ENCODE assay signal across 8 cellular contexts in genomic region chr17:7862692-7863437, GRCh38. TPM values are rescaled to one million over a fixed set of nuclear protein-coding genes. Genes with fewer than 3 reads are reported as not detected.
A peak's percentile ranks its signal among the peaks of the same experiment; 100 is the strongest.
DNase-seq lines count a peak whose midpoint lies in the region; ATAC-seq, FAIRE-seq and TF ChIP-seq lines count a peak whose summit lies in the region.

No MANE protein-coding gene starts in this region.

- H3K4me3 ChIP-seq in HFF-Myc (replicated peaks; ENCODE audit: low read depth, low read length) (no peak overlapping the region), SJCRH30 (no peak overlapping the region), H1 (ENCODE audit: extremely low read depth in 1 of 4, insufficient read depth in 2 of 4, low read depth in 3 of 4, low read length in 4 of 4) (no peak overlapping the region)

- H3K27ac Mint-ChIP-seq in natural killer cell = no peak overlapping the region
- no peak overlapping the region for H3K27ac Mint-ChIP-seq in activated T-helper 17 cell treated with anti-CD3 and anti-CD28 coated beads, Interleukin-2, amount 50 U/mL, for 72 hours

- H3K56ac ChIP-seq in H1 (replicated peaks; ENCODE audit: insufficient read length, low read depth, low read length) = no peak overlapping the region

- H3K14ac ChIP-seq in H1 (ENCODE audit: insufficient read length) = no peak overlapping the region

- no peak overlapping the region for H3K4me3 Mint-ChIP-seq in natural killer cell
- H3K4me3 Mint-ChIP-seq in activated T-helper 17 cell treated with anti-CD3 and anti-CD28 coated beads, Interleukin-2, amount 50 U/mL, for 72 hours = no peak overlapping the region

- H3K4ac ChIP-seq in H1 (replicated peaks; ENCODE audit: insufficient read length, low read depth, low read length) = no peak overlapping the region

- H3K23me2 ChIP-seq in H1 (ENCODE audit: low read depth, low read length) = peaks cover 8% of the 10 kb centered on the region

- H2BK12ac ChIP-seq in H1 (ENCODE audit: low read depth, low read length) = no peak overlapping the region

- H2AK5ac ChIP-seq in H1 (ENCODE audit: low read depth, low read length) = no peak overlapping the region

- no peak overlapping the region for H2BK120ac ChIP-seq in H1 (replicated peaks; ENCODE audit: low read depth, low read length)

- H3K9me3 Mint-ChIP-seq in natural killer cell = no peaks in the 10 kb centered on the region
- H3K9me3 Mint-ChIP-seq in activated T-helper 17 cell treated with anti-CD3 and anti-CD28 coated beads, Interleukin-2, amount 50 U/mL, for 72 hours = no peaks in the 10 kb centered on the region

- H2BK15ac ChIP-seq in H1 (ENCODE audit: low read length) = no peak overlapping the region

- H3K36me3 Mint-ChIP-seq in natural killer cell = no peaks in the 10 kb centered on the region
- peaks cover 8% of the 10 kb centered on the region for H3K36me3 Mint-ChIP-seq in activated T-helper 17 cell treated with anti-CD3 and anti-CD28 coated beads, Interleukin-2, amount 50 U/mL, for 72 hours (ENCODE audit: low read depth)

- intact Hi-C loops in natural killer cell (cut with micrococcal nuclease) = loop anchor here (1.0 to 5.0 kb wide), 3 partner anchors 49 to 194 kb away; no protein-coding TSS in a partner anchor

- no peak for TF ChIP-seq EP300 in H1 (IDR thresholded peaks at IDR 0.05; ENCODE audit: borderline replicate concordance in 1 of 2, low read depth in 2 of 2, low read length in 2 of 2)

- no peak overlapping the region for H3K23ac ChIP-seq in H1 (ENCODE audit: insufficient read length)

- no peak overlapping the region for H2BK5ac ChIP-seq in H1 (ENCODE audit: low read depth, low read length)

- H3K4me1 Mint-ChIP-seq in natural killer cell = peaks cover 20 to 23% of the 10 kb centered on the region in 2 donors
- H3K4me1 Mint-ChIP-seq in activated T-helper 17 cell treated with anti-CD3 and anti-CD28 coated beads, Interleukin-2, amount 50 U/mL, for 72 hours = peaks cover 22% of the 10 kb centered on the region

- no peaks in the 10 kb centered on the region for H3K79me1 ChIP-seq in H1 (ENCODE audit: low read depth, low read length)

- no peak for FAIRE-seq in H1 (lab: Jason Lieb, UNC)

- H4K91ac ChIP-seq in H1 (replicated peaks; ENCODE audit: insufficient read length, low read length) = no peak overlapping the region

- ATAC-seq in natural killer cell = no peak
- ATAC-seq in activated T-helper 17 cell treated with anti-CD3 and anti-CD28 coated beads, Interleukin-2, amount 50 U/mL, for 72 hours (replicated peaks) = no peak
- ATAC-seq in GM21381 (IDR thresholded peaks at IDR 0.05; ENCODE audit: unreplicated experiment) = no peak
- ATAC-seq in GM21528 (IDR thresholded peaks at IDR 0.05; ENCODE audit: low FRiP score, unreplicated experiment) = no peak

- no peaks in the 10 kb centered on the region for H4K20me1 ChIP-seq in H1 (replicated peaks in 1 of 2; ENCODE audit: control insufficient read depth in 1 of 2, insufficient read depth in 2 of 2, low read length in 2 of 2)

- no peaks in the 10 kb centered on the region for H3K9me3 ChIP-seq in SJCRH30 (replicated peaks)
- no peaks in the 10 kb centered on the region for H3K9me3 ChIP-seq in H1 (ENCODE audit: insufficient read depth in 2 of 2, low read depth in 1 of 2, low read length in 1 of 2)

- H4K5ac ChIP-seq in H1 (ENCODE audit: insufficient read length, low read depth, low read length) = no peak overlapping the region

- no peaks in the 10 kb centered on the region for H3K27me3 Mint-ChIP-seq in natural killer cell (ENCODE audit: low read depth in 2 of 2)
- H3K27me3 Mint-ChIP-seq in activated T-helper 17 cell treated with anti-CD3 and anti-CD28 coated beads, Interleukin-2, amount 50 U/mL, for 72 hours = no peaks in the 10 kb centered on the region

- H3K18ac ChIP-seq in H1 (ENCODE audit: extremely low read depth, low read length) = no peak overlapping the region

- CTCF ChIA-PET in H1 (lab: Charles Lee; ENCODE audit: partially characterized antibody) = interaction anchor here (0.6 to 5.5 kb wide), 31 partner anchors 8 to 194 kb away, joined by 3 to 26 read pairs (median 5); partner anchors contain the start of gene KDM6B

- 37% methylated on average over 2 of the region's 3 CpGs; no CpG with 5 or more reads in 1 of the 2 experiments for WGBS in H1 (ENCODE audit: extremely low coverage in 1 of 2, insufficient coverage in 1 of 2, insufficient read length in 1 of 2, insufficient replicate concordance in 2 of 2, low coverage in 1 of 2, low lambda C conversion rate in 2 of 2, missing lambda C conversion rate in 1 of 2), 2 experiments

- H3K27ac ChIP-seq in SJCRH30 = no peak overlapping the region
- H3K27ac ChIP-seq in H1 (ENCODE audit: low read depth, low read length) = no peak overlapping the region

- no peaks in the 10 kb centered on the region for H3K27me3 ChIP-seq in SJCRH30
- no peaks in the 10 kb centered on the region for H3K27me3 ChIP-seq in H1 (replicated peaks in 1 of 4; ENCODE audit: control insufficient read depth in 3 of 4, extremely low read depth in 1 of 4, insufficient read depth in 3 of 4, low read length in 3 of 4)

- peak; percentile 83 to 84 for TF ChIP-seq RAD21 in H1 (IDR thresholded peaks at IDR 0.05 in 1 of 2, conservative IDR thresholded peaks at IDR 0.05 in 1 of 2; ENCODE audit: low read depth in 2 of 2, low read length in 2 of 2)

- peak; percentile 16 for DNase-seq in DMS 273 treated with DMSO at 0.1 percent for 48 hours (lab: John Stamatoyannopoulos, UW)
- no peak for DNase-seq in HFF-Myc (ENCODE audit: extremely low read depth, low read depth)
- peak; percentile 61 to 74 for DNase-seq in SJCRH30
- peak in 1 of 2 experiments; percentile 78 for DNase-seq in H1 (ENCODE audit: low read depth in 1 of 2, low spot score in 2 of 2)
- DNase-seq in natural killer cell = peak; percentile 25

- no peak overlapping the region for H2AFZ ChIP-seq in H1 (ENCODE audit: low read length)

- H2BK20ac ChIP-seq in H1 (ENCODE audit: low read length) = no peak overlapping the region

- H3K4me1 ChIP-seq in SJCRH30 (0 out of 2 replicates have a peak, but pooled peaks cover 3% of the 10 kb centered on the region), H1 (replicated peaks in 1 of 4; ENCODE audit: control insufficient read depth in 3 of 4, insufficient read depth in 4 of 4, low read length in 3 of 4) (peaks cover 0 to 2% (median 0%) of the 10 kb centered on the region in 4 experiments; a peak in 2 of 7 replicates)

- H3K9ac ChIP-seq in H1 (replicated peaks in 1 of 4; ENCODE audit: extremely low read depth in 1 of 4, low read depth in 3 of 4, low read length in 3 of 4) = no peak overlapping the region

- no peak for TF ChIP-seq POLR2A in H1 (IDR thresholded peaks at IDR 0.05; ENCODE audit: control extremely low read depth in 1 of 2, low read depth in 2 of 2, low read length in 2 of 2)

- no peak overlapping the region for H3K4me2 ChIP-seq in H1 (ENCODE audit: insufficient read depth in 1 of 2, low read depth in 2 of 2, low read length in 2 of 2)

- TF ChIP-seq CTCF in HFF-Myc (IDR thresholded peaks at IDR 0.05; ENCODE audit: low read depth, low read length, missing control alignments) (peak; percentile 64), H1 (IDR thresholded peaks at IDR 0.05; ENCODE audit: control extremely low read depth in 1 of 3, insufficient read depth in 1 of 3, low read depth in 1 of 3, low read length in 3 of 3) (peak; percentile 10 to 80 (median 66)), natural killer cell (IDR thresholded peaks at IDR 0.05) (peak; percentile 84)

- peaks cover 0 to 5% of the 10 kb centered on the region in 2 experiments; a peak in 1 of 4 replicates for H3K79me2 ChIP-seq in H1 (ENCODE audit: control insufficient read depth in 1 of 2, insufficient read depth in 2 of 2, low read length in 2 of 2)

- H3K36me3 ChIP-seq in SJCRH30 = peaks cover 15% of the 10 kb centered on the region
- H3K36me3 ChIP-seq in H1 (ENCODE audit: control insufficient read depth in 2 of 4, insufficient read depth in 4 of 4, low read length in 3 of 4) = no peaks in the 10 kb centered on the region; a peak in 1 of 8 replicates

- POLR2A ChIA-PET in H1 (lab: Charles Lee; ENCODE audit: partially characterized antibody) = no interaction called here

- H4K8ac ChIP-seq in H1 (ENCODE audit: extremely low read depth, insufficient read depth, low read length) = no peak overlapping the region

RNA-seq across cellular contexts. Expression of gene CYB5D1, which starts 5.1 kb away (rescaled TPM):
- 3.5 and 5.3 TPM in 2 replicates for total RNA-seq in SJCRH30 (2014; rRNA removed; shearing (Covaris generic))
- total RNA-seq in H1 (2021; fragmentation: NEBNext Ultra II Directional; extraction: Animal tissue kit (Norgen Biotek cat#: 25700)) = 15.5 and 18.0 TPM in 2 replicates
- polyA plus RNA-seq in H1 (2011; rRNA removed) = 11.0 and 13.5 TPM in 2 replicates
- polyA plus RNA-seq in H1 (2011; cell fraction: cytosol; rRNA removed) = 14.5 TPM
- polyA plus RNA-seq in H1 (2011; cell fraction: nucleus; rRNA removed) = 11.9 TPM
- polyA plus RNA-seq in H1 (2012, experiment 1 of 2) = 13.6 to 15.2 TPM (median 14.3 TPM) in 4 replicates
- polyA plus RNA-seq in H1 (2012, experiment 2 of 2) = 1.9 TPM
- polyA plus RNA-seq in H1 (2013, experiment 1 of 2) = 9.2 TPM
- 10.4 TPM for polyA plus RNA-seq in H1 (2013, experiment 2 of 2)
- 10.8 and 16.3 TPM in 2 replicates for polyA minus RNA-seq in H1 (2011; rRNA and poly(A)+ RNA removed)
- polyA minus RNA-seq in H1 (2011; cell fraction: cytosol; rRNA and poly(A)+ RNA removed) = 5.7 TPM
- 10.8 TPM for polyA minus RNA-seq in H1 (2011; cell fraction: nucleus; rRNA and poly(A)+ RNA removed)
- 10 to 100 TPM; 11.0 to 18.3 (median 11.5) TPM for total RNA-seq in natural killer cell
- 10 to 100 TPM; 14.8 to 19.4 TPM for total RNA-seq in activated T-helper 17 cell treated with anti-CD3 and anti-CD28 coated beads, Interleukin-2, amount 50 U/mL, for 72 hours

RNA-seq across cellular contexts. Expression of gene NAA38, which starts 5.5 kb away (rescaled TPM):
- total RNA-seq in SJCRH30 (2014; rRNA removed; shearing (Covaris generic)) = 30.4 and 45.3 TPM in 2 replicates
- 27.0 and 30.2 TPM in 2 replicates for total RNA-seq in H1 (2021; fragmentation: NEBNext Ultra II Directional; extraction: Animal tissue kit (Norgen Biotek cat#: 25700))
- polyA plus RNA-seq in H1 (2011; rRNA removed) = 109 and 116 TPM in 2 replicates
- 69.8 TPM for polyA plus RNA-seq in H1 (2011; cell fraction: cytosol; rRNA removed)
- 69.1 TPM for polyA plus RNA-seq in H1 (2011; cell fraction: nucleus; rRNA removed)
- 37.0 to 54.9 TPM (median 48.8 TPM) in 4 replicates for polyA plus RNA-seq in H1 (2012, experiment 1 of 2)
- polyA plus RNA-seq in H1 (2012, experiment 2 of 2) = 49.4 TPM
- polyA plus RNA-seq in H1 (2013, experiment 1 of 2) = 62.5 TPM
- polyA plus RNA-seq in H1 (2013, experiment 2 of 2) = 54.4 TPM
- 5.6 and 11.4 TPM in 2 replicates for polyA minus RNA-seq in H1 (2011; rRNA and poly(A)+ RNA removed)
- 93.6 TPM for polyA minus RNA-seq in H1 (2011; cell fraction: cytosol; rRNA and poly(A)+ RNA removed)
- 26.3 TPM for polyA minus RNA-seq in H1 (2011; cell fraction: nucleus; rRNA and poly(A)+ RNA removed)
- total RNA-seq in natural killer cell = 10 to 100 TPM; 35.9 to 40.3 (median 37.3) TPM
- total RNA-seq in activated T-helper 17 cell treated with anti-CD3 and anti-CD28 coated beads, Interleukin-2, amount 50 U/mL, for 72 hours = 100 to 1,000 TPM in 1 of 2 donors, 10 to 100 TPM in 1; 61.3 to 111 TPM

RNA-seq across cellular contexts. Expression of gene TMEM88, which starts 8.0 kb away (rescaled TPM):
- 0.36 and 0.63 TPM in 2 replicates for total RNA-seq in SJCRH30 (2014; rRNA removed; shearing (Covaris generic))
- 0.69 TPM in 1 of 2 replicates, not detected in the other for total RNA-seq in H1 (2021; fragmentation: NEBNext Ultra II Directional; extraction: Animal tissue kit (Norgen Biotek cat#: 25700))
- 8.8 and 11.6 TPM in 2 replicates for polyA plus RNA-seq in H1 (2011; rRNA removed)
- polyA plus RNA-seq in H1 (2011; cell fraction: cytosol; rRNA removed) = 4.2 TPM
- polyA plus RNA-seq in H1 (2011; cell fraction: nucleus; rRNA removed) = 6.0 TPM
- polyA plus RNA-seq in H1 (2012, experiment 1 of 2) = 2.9 to 6.2 TPM (median 4.0 TPM) in 4 replicates
- polyA plus RNA-seq in H1 (2012, experiment 2 of 2) = 5.3 TPM
- 1.1 TPM for polyA plus RNA-seq in H1 (2013, experiment 1 of 2)
- polyA plus RNA-seq in H1 (2013, experiment 2 of 2) = 1.3 TPM
- 0.37 and 0.91 TPM in 2 replicates for polyA minus RNA-seq in H1 (2011; rRNA and poly(A)+ RNA removed)
- not detected for polyA minus RNA-seq in H1 (2011; cell fraction: cytosol; rRNA and poly(A)+ RNA removed)
- 2.1 TPM for polyA minus RNA-seq in H1 (2011; cell fraction: nucleus; rRNA and poly(A)+ RNA removed)
- total RNA-seq in natural killer cell = 10 to 100 TPM; 12.7 to 45.5 (median 27.6) TPM
- total RNA-seq in activated T-helper 17 cell treated with anti-CD3 and anti-CD28 coated beads, Interleukin-2, amount 50 U/mL, for 72 hours = 1 to 10 TPM; 1.6 to 3.2 TPM

RNA-seq across cellular contexts. Expression of gene CHD3, which starts 25.7 kb away (rescaled TPM):
- total RNA-seq in SJCRH30 (2014; rRNA removed; shearing (Covaris generic)) = 101 and 109 TPM in 2 replicates
- total RNA-seq in H1 (2021; fragmentation: NEBNext Ultra II Directional; extraction: Animal tissue kit (Norgen Biotek cat#: 25700)) = 12.9 and 14.2 TPM in 2 replicates
- polyA plus RNA-seq in H1 (2011; rRNA removed) = 12.3 and 18.3 TPM in 2 replicates
- 12.4 TPM for polyA plus RNA-seq in H1 (2011; cell fraction: cytosol; rRNA removed)
- 45.8 TPM for polyA plus RNA-seq in H1 (2011; cell fraction: nucleus; rRNA removed)
- polyA plus RNA-seq in H1 (2012, experiment 1 of 2) = 20.4 to 31.7 TPM (median 27.8 TPM) in 4 replicates
- polyA plus RNA-seq in H1 (2012, experiment 2 of 2) = 4.9 TPM
- polyA plus RNA-seq in H1 (2013, experiment 1 of 2) = 12.0 TPM
- 11.8 TPM for polyA plus RNA-seq in H1 (2013, experiment 2 of 2)
- polyA minus RNA-seq in H1 (2011; rRNA and poly(A)+ RNA removed) = 17.4 and 27.2 TPM in 2 replicates
- polyA minus RNA-seq in H1 (2011; cell fraction: cytosol; rRNA and poly(A)+ RNA removed) = 16.4 TPM
- 16.2 TPM for polyA minus RNA-seq in H1 (2011; cell fraction: nucleus; rRNA and poly(A)+ RNA removed)
- 100 to 1,000 TPM; 215 to 275 (median 218) TPM for total RNA-seq in natural killer cell
- 100 to 1,000 TPM; 154 to 217 TPM for total RNA-seq in activated T-helper 17 cell treated with anti-CD3 and anti-CD28 coated beads, Interleukin-2, amount 50 U/mL, for 72 hours

RNA-seq across cellular contexts. Expression of gene KDM6B, which starts 28.8 kb away (rescaled TPM):
- total RNA-seq in SJCRH30 (2014; rRNA removed; shearing (Covaris generic)) = 6.4 and 9.0 TPM in 2 replicates
- total RNA-seq in H1 (2021; fragmentation: NEBNext Ultra II Directional; extraction: Animal tissue kit (Norgen Biotek cat#: 25700)) = 3.4 and 3.7 TPM in 2 replicates
- 0.48 and 0.80 TPM in 2 replicates for polyA plus RNA-seq in H1 (2011; rRNA removed)
- polyA plus RNA-seq in H1 (2011; cell fraction: cytosol; rRNA removed) = 0.39 TPM
- 2.0 TPM for polyA plus RNA-seq in H1 (2011; cell fraction: nucleus; rRNA removed)
- polyA plus RNA-seq in H1 (2012, experiment 1 of 2) = 3.7 to 5.8 TPM (median 5.1 TPM) in 4 replicates
- polyA plus RNA-seq in H1 (2012, experiment 2 of 2) = 3.0 TPM
- 1.2 TPM for polyA plus RNA-seq in H1 (2013, experiment 1 of 2)
- polyA plus RNA-seq in H1 (2013, experiment 2 of 2) = 1.2 TPM
- polyA minus RNA-seq in H1 (2011; rRNA and poly(A)+ RNA removed) = 1.8 and 2.0 TPM in 2 replicates
- polyA minus RNA-seq in H1 (2011; cell fraction: cytosol; rRNA and poly(A)+ RNA removed) = 2.1 TPM
- polyA minus RNA-seq in H1 (2011; cell fraction: nucleus; rRNA and poly(A)+ RNA removed) = 8.7 TPM
- total RNA-seq in natural killer cell = 100 to 1,000 TPM; 104 to 165 (median 149) TPM
- 10 to 100 TPM; 33.7 to 93.3 TPM for total RNA-seq in activated T-helper 17 cell treated with anti-CD3 and anti-CD28 coated beads, Interleukin-2, amount 50 U/mL, for 72 hours
